ENCODE assay signal across 12 cellular contexts in genomic region chr1:31848381-31848897, GRCh38. TPM values are rescaled to one million over a fixed set of nuclear protein-coding genes. Genes with fewer than 3 reads are reported as not detected.
A peak's percentile ranks its signal among the peaks of the same experiment; 100 is the strongest.
DNase-seq lines count a peak whose midpoint lies in the region; ATAC-seq and TF ChIP-seq lines count a peak whose summit lies in the region.
"Had no signal": no experiment of that assay in that cellular context is flagged by ENCODE, and none has a peak within 500 bp of the region (broad histone marks: within the 10 kb centered on the region; RNA-seq: fewer than 3 reads in every experiment).

No MANE protein-coding gene starts in this region.

- H3K9me3 Mint-ChIP-seq in activated CD4-positive, alpha-beta T cell treated with anti-CD3 and anti-CD28 coated beads, Interleukin-2, amount 10 ng/mL, durations not matched to agents 7 days and 5 days = peaks cover 6% of the 10 kb centered on the region
- H3K9me3 Mint-ChIP-seq in activated naive CD8-positive, alpha-beta T cell treated with anti-CD3 and anti-CD28 coated beads, Interleukin-2, amount 50 U/mL, for 24 hours = no peaks in the 10 kb centered on the region

- H3K4me3 Mint-ChIP-seq in activated CD4-positive, alpha-beta T cell treated with anti-CD3 and anti-CD28 coated beads, Interleukin-2, amount 10 ng/mL, durations not matched to agents 7 days and 5 days = peak overlapping the region; percentile 23
- H3K4me3 Mint-ChIP-seq in activated naive CD8-positive, alpha-beta T cell treated with anti-CD3 and anti-CD28 coated beads, Interleukin-2, amount 50 U/mL, for 24 hours = peak overlapping the region; percentile 50
- H3K4me3 Mint-ChIP-seq: brain had no signal

- no peak overlapping the region for H3K27ac ChIP-seq in tibial artery
- H3K27ac ChIP-seq in suprapubic skin = no peak overlapping the region
- no peak overlapping the region for H3K27ac ChIP-seq in brain microvascular endothelial cell
- H3K27ac ChIP-seq: SJCRH30 had no signal

- intact Hi-C loops in tibial artery (cut with DNase I; ENCODE audit: low total_unique reads) = no loop called here

- ATAC-seq in activated naive CD8-positive, alpha-beta T cell treated with anti-CD3 and anti-CD28 coated beads, Interleukin-2, amount 50 U/mL, for 24 hours = peak; percentile 73

- H3K36me3 ChIP-seq in tibial artery = no peaks in the 10 kb centered on the region
- no peaks in the 10 kb centered on the region for H3K36me3 ChIP-seq in suprapubic skin
- no peaks in the 10 kb centered on the region for H3K36me3 ChIP-seq in brain microvascular endothelial cell (replicated peaks)
- H3K36me3 ChIP-seq: SJCRH30 had no signal

- no peak for TF ChIP-seq CTCF in GM12865 (IDR thresholded peaks at IDR 0.05; ENCODE audit: insufficient read depth, low read depth, low read length, missing control alignments)
- TF ChIP-seq CTCF in tibial artery (IDR thresholded peaks at IDR 0.05) = no peak
- TF ChIP-seq CTCF in suprapubic skin (IDR thresholded peaks at IDR 0.05) = no peak
- no peak for TF ChIP-seq CTCF in brain microvascular endothelial cell (IDR thresholded peaks at IDR 0.05; ENCODE audit: low read depth, low read length, missing control alignments)

- H3K27ac Mint-ChIP-seq in activated CD4-positive, alpha-beta T cell treated with anti-CD3 and anti-CD28 coated beads, Interleukin-2, amount 10 ng/mL, durations not matched to agents 7 days and 5 days = peak overlapping the region; percentile 84
- H3K27ac Mint-ChIP-seq in activated naive CD8-positive, alpha-beta T cell treated with anti-CD3 and anti-CD28 coated beads, Interleukin-2, amount 50 U/mL, for 24 hours = peak overlapping the region; percentile 52
- H3K27ac Mint-ChIP-seq: brain had no signal

- H3K27me3 ChIP-seq in tibial artery (no peaks in the 10 kb centered on the region), suprapubic skin (no peaks in the 10 kb centered on the region), brain microvascular endothelial cell (replicated peaks) (no peaks in the 10 kb centered on the region)

- H3K9me3 ChIP-seq in tibial artery (no peaks in the 10 kb centered on the region), suprapubic skin (no peaks in the 10 kb centered on the region)
- H3K9me3 ChIP-seq: SJCRH30 had no signal

- in situ Hi-C loops in brain microvascular endothelial cell (cut with HindIII; ENCODE audit: low pct_ligation_motif_present, low sequenced_read_pairs) = no loop called here

- no peaks in the 10 kb centered on the region for H3K27me3 Mint-ChIP-seq in activated CD4-positive, alpha-beta T cell treated with anti-CD3 and anti-CD28 coated beads, Interleukin-2, amount 10 ng/mL, durations not matched to agents 7 days and 5 days
- no peaks in the 10 kb centered on the region for H3K27me3 Mint-ChIP-seq in activated naive CD8-positive, alpha-beta T cell treated with anti-CD3 and anti-CD28 coated beads, Interleukin-2, amount 50 U/mL, for 24 hours

- H3K36me3 Mint-ChIP-seq in activated CD4-positive, alpha-beta T cell treated with anti-CD3 and anti-CD28 coated beads, Interleukin-2, amount 10 ng/mL, durations not matched to agents 7 days and 5 days (ENCODE audit: low read depth) = peaks cover 12% of the 10 kb centered on the region
- H3K36me3 Mint-ChIP-seq in activated naive CD8-positive, alpha-beta T cell treated with anti-CD3 and anti-CD28 coated beads, Interleukin-2, amount 50 U/mL, for 24 hours (ENCODE audit: low read depth) = no peaks in the 10 kb centered on the region
- H3K36me3 Mint-ChIP-seq: brain had no signal

- POLR2A ChIA-PET in activated CD4-positive, alpha-beta T cell treated with anti-CD3 and anti-CD28 coated beads, Interleukin-2, amount 10 ng/mL, durations not matched to agents 7 days and 5 days (lab: Charles Lee) = interaction anchor here (1.1 kb wide), 1 partner anchor 92 kb away, joined by 6 read pairs; no protein-coding TSS in a partner anchor

- 73% methylated on average over 11 of the region's 11 CpGs for WGBS in suprapubic skin

- H3K4me3 ChIP-seq in GM12865 (ENCODE audit: low read depth, low read length) (no peak overlapping the region), tibial artery (no peak overlapping the region), suprapubic skin (no peak overlapping the region), brain microvascular endothelial cell (ENCODE audit: low read depth, low read length) (no peak overlapping the region)
- H3K4me3 ChIP-seq: SJCRH30 had no signal

- H3K4me1 ChIP-seq in tibial artery (no peaks in the 10 kb centered on the region), suprapubic skin (peaks cover 2% of the 10 kb centered on the region)
- H3K4me1 ChIP-seq: SJCRH30 had no signal

- TF ChIP-seq POLR2A in suprapubic skin (IDR thresholded peaks at IDR 0.05) = no peak

- CTCF ChIA-PET in activated CD4-positive, alpha-beta T cell treated with anti-CD3 and anti-CD28 coated beads, Interleukin-2, amount 10 ng/mL, durations not matched to agents 7 days and 5 days (lab: Charles Lee) = interaction anchor here (0.8 to 1.6 kb wide), 6 partner anchors 11 to 110 kb away, joined by 3 to 6 read pairs (median 4); partner anchors contain the start of gene SPOCD1

- H3K4me1 Mint-ChIP-seq in activated CD4-positive, alpha-beta T cell treated with anti-CD3 and anti-CD28 coated beads, Interleukin-2, amount 10 ng/mL, durations not matched to agents 7 days and 5 days = peaks cover 60% of the 10 kb centered on the region
- H3K4me1 Mint-ChIP-seq in activated naive CD8-positive, alpha-beta T cell treated with anti-CD3 and anti-CD28 coated beads, Interleukin-2, amount 50 U/mL, for 24 hours = peaks cover 48% of the 10 kb centered on the region

- TF ChIP-seq EP300 in suprapubic skin (IDR thresholded peaks at IDR 0.05) = no peak

- peak; percentile 60 for DNase-seq in GM12865 (ENCODE audit: low read depth)
- peak; percentile 65 for DNase-seq in activated CD4-positive, alpha-beta T cell treated with anti-CD3 and anti-CD28 coated beads, Interleukin-2, amount 10 ng/mL, durations not matched to agents 7 days and 5 days
- DNase-seq in activated naive CD8-positive, alpha-beta T cell treated with anti-CD3 and anti-CD28 coated beads, Interleukin-2, amount 50 U/mL, for 24 hours = peak; percentile 38
- peak in 2 of 3 donors; percentile 13 to 31 for DNase-seq in stimulated activated CD4-positive, alpha-beta T cell treated with anti-CD3 and anti-CD28 coated beads, TNF-alpha, amount 100 ng/mL, for 1 hour (ENCODE audit: low read depth in 3 of 3, low spot score in 1 of 3)
- DNase-seq in tibial artery = no peak
- DNase-seq in suprapubic skin (ENCODE audit: low spot score in 2 of 2) = no peak
- DNase-seq in D341Med (ENCODE audit: low spot score) = no peak
- DNase-seq in brain microvascular endothelial cell = no peak
- DNase-seq: HCEC 1CT, NCI-H1694, SJCRH30 had no signal

RNA-seq across cellular contexts. Expression of gene SPOCD1, which starts 32.6 kb away (rescaled TPM):
- under 1 TPM; 0.08 to 0.25 TPM for total RNA-seq in activated CD4-positive, alpha-beta T cell treated with anti-CD3 and anti-CD28 coated beads, Interleukin-2, amount 10 ng/mL, durations not matched to agents 7 days and 5 days
- total RNA-seq in suprapubic skin = 1 to 10 TPM in 1 of 4 donors, not detected in 3; 3.2 TPM

Comparison
In these comparisons a context has a peak if more than half of its experiments do, and no peak if none do; other contexts are left out.
1. DNase-seq: peak in GM12865 (single experiment), activated CD4-positive, alpha-beta T cell treated with anti-CD3 and anti-CD28 coated beads, Interleukin-2, amount 10 ng/mL, durations not matched to agents 7 days and 5 days (single experiment), activated naive CD8-positive, alpha-beta T cell treated with anti-CD3 and anti-CD28 coated beads, Interleukin-2, amount 50 U/mL, for 24 hours (single experiment) and stimulated activated CD4-positive, alpha-beta T cell treated with anti-CD3 and anti-CD28 coated beads, TNF-alpha, amount 100 ng/mL, for 1 hour (2 of 3); none in tibial artery (0 of 2), suprapubic skin (0 of 2), D341Med (single experiment) and brain microvascular endothelial cell (single experiment).